In the genomic region with DNA sequence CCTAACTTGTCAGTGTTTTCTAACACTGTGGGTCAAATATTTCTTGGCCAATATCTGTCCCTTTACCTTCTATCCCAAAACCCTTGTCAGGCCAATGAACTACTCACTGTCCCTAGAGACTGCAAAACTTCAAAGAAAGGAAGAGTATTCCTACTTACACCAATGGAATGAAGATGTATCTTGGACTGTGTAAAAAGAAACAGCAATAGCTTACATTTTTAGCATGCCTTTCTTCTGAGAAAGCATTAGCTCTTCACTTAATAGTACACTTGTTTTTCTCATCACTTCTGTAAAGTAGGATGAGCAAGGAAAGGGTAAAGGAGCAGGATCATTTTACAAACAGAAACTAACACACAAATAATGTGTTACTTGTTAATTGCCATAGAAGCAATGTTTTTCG, we compare ENCODE assay signal across 15 cellular contexts.
A peak's percentile ranks its signal among the peaks of the same experiment; 100 is the strongest.
DNase-seq lines count a peak whose midpoint lies in the region; ATAC-seq, FAIRE-seq and TF ChIP-seq lines count a peak whose summit lies in the region.
"Had no signal": no experiment of that assay in that cellular context is flagged by ENCODE, and none has a peak within 500 bp of the region (broad histone marks: within the 10 kb centered on the region; RNA-seq: fewer than 3 reads in every experiment).

No MANE protein-coding gene starts in this region.

- no peak overlapping the region for H3K27ac Mint-ChIP-seq in activated CD8-positive, alpha-beta memory T cell treated with anti-CD3 and anti-CD28 coated beads, Interleukin-2, amount 10 ng/mL, durations not matched to agents 7 days and 5 days
- H3K27ac Mint-ChIP-seq: activated naive CD4-positive, alpha-beta T cell treated with anti-CD3 and anti-CD28 coated beads for 36 hours had no signal

- 15% methylated on average over 1 of the region's 1 CpG for WGBS in A549 (ENCODE audit: missing lambda C conversion rate)

- no peak for TF ChIP-seq EP300 in A549 (IDR thresholded peaks at IDR 0.05)

- intact Hi-C loops in HCT116 (cut with micrococcal nuclease) = no loop called here

- DNase-seq in A549 (ENCODE audit: low read depth in 1 of 2, low spot score in 1 of 2) (peak; percentile 23 to 46), HCT116 (ENCODE audit: low read depth, low spot score) (no peak), astrocyte of the hippocampus (ENCODE audit: low read depth, low spot score) (peak; percentile 44), keratinocyte (ENCODE audit: low read depth, low spot score) (no peak), MV-4-11 (lab: John Stamatoyannopoulos, UW) (no peak)
- no peak for DNase-seq in activated CD8-positive, alpha-beta memory T cell treated with anti-CD3 and anti-CD28 coated beads, Interleukin-2, amount 10 ng/mL, durations not matched to agents 7 days and 5 days
- no peak for DNase-seq in activated CD4-positive, CD25-positive, alpha-beta regulatory T cell treated with anti-CD3 and anti-CD28 coated beads, Interleukin-2, amount 50 U/mL, for 72 hours
- DNase-seq: activated naive CD4-positive, alpha-beta T cell treated with anti-CD3 and anti-CD28 coated beads for 36 hours; effector CD8-positive, alpha-beta T cell; ovary; SHP77; thyroid gland had no signal

- peaks cover 29% of the 10 kb centered on the region for H4K20me1 ChIP-seq in HCT116 (ENCODE audit: insufficient read depth)
- peaks cover 3% of the 10 kb centered on the region for H4K20me1 ChIP-seq in keratinocyte (ENCODE audit: control insufficient read depth, extremely low read depth, insufficient read depth, low read length)

- no peak overlapping the region for H3K9ac ChIP-seq in HCT116 (ENCODE audit: low read length)
- no peak overlapping the region for H3K9ac ChIP-seq in keratinocyte (ENCODE audit: control insufficient read depth, extremely low read depth, insufficient read depth, low read length)
- H3K9ac ChIP-seq: BLaER1 treated with 17β-estradiol and CSF1 and Interleukin-3, amounts not matched to agents 10 nM and 100 nM had no signal

- POLR2A ChIA-PET in A549 (lab: Yijun Ruan, JAX) = interaction anchor here (0.6 kb wide), 1 partner anchor 28 kb away, joined by 6 read pairs; no protein-coding TSS in a partner anchor
- POLR2A ChIA-PET in HCT116 (lab: Charles Lee) = no interaction called here

- no peaks in the 10 kb centered on the region for H3K9me3 Mint-ChIP-seq in activated CD8-positive, alpha-beta memory T cell treated with anti-CD3 and anti-CD28 coated beads, Interleukin-2, amount 10 ng/mL, durations not matched to agents 7 days and 5 days (ENCODE audit: low read depth)

- no peaks in the 10 kb centered on the region for H3K9me1 ChIP-seq in keratinocyte (ENCODE audit: control insufficient read depth, extremely low read depth, insufficient read depth, low read length)

- no peaks in the 10 kb centered on the region for H3K27me3 Mint-ChIP-seq in activated CD8-positive, alpha-beta memory T cell treated with anti-CD3 and anti-CD28 coated beads, Interleukin-2, amount 10 ng/mL, durations not matched to agents 7 days and 5 days

- H3K27me3 ChIP-seq in HCT116 (ENCODE audit: insufficient read depth, low read length) (no peaks in the 10 kb centered on the region), keratinocyte (ENCODE audit: control insufficient read depth, extremely low read depth, insufficient read depth, low read length) (no peaks in the 10 kb centered on the region)
- H3K27me3 ChIP-seq: BLaER1 treated with 17β-estradiol and CSF1 and Interleukin-3, amounts not matched to agents 10 nM and 100 nM; ovary; thyroid gland had no signal

- H3K4me3 ChIP-seq in A549 (no peak overlapping the region; the same call in 2 of the 3 replicates), HCT116 (replicated peaks in 1 of 2; ENCODE audit: low read depth in 1 of 2, low read length in 2 of 2) (no peak overlapping the region), keratinocyte (ENCODE audit: control insufficient read depth in 2 of 3, extremely low read depth in 1 of 3, insufficient read depth in 2 of 3, low read depth in 1 of 3, low read length in 3 of 3) (no peak overlapping the region)
- H3K4me3 ChIP-seq: BLaER1 treated with 17β-estradiol and CSF1 and Interleukin-3, amounts not matched to agents 10 nM and 100 nM; ovary; thyroid gland had no signal

- no TSS peak for BruUV-seq in HCT116 (replicated peaks; lab: Mats Ljungman, UMichigan)

- FAIRE-seq in A549 (lab: Jason Lieb, UNC) (peak; percentile 97), keratinocyte (lab: Jason Lieb, UNC) (peak; percentile 13)
- FAIRE-seq: GM12892 had no signal

- dilution Hi-C loops in keratinocyte (cut with MboI; ENCODE audit: extremely low pct_ligation_motif_present, low sequenced_read_pairs) = no loop called here

- no peaks in the 10 kb centered on the region for H3K36me3 ChIP-seq in HCT116 (ENCODE audit: control insufficient read depth in 1 of 2, insufficient read depth in 2 of 2, low read length in 2 of 2)
- H3K36me3 ChIP-seq in keratinocyte (ENCODE audit: control insufficient read depth in 2 of 2, extremely low read depth in 1 of 2, insufficient read depth in 2 of 2, low read length in 2 of 2) = peaks cover 0 to 2% of the 10 kb centered on the region in 2 experiments
- H3K36me3 ChIP-seq: ovary, thyroid gland had no signal

- H3K9me3 ChIP-seq in A549 (no peaks in the 10 kb centered on the region), HCT116 (ENCODE audit: control insufficient read depth in 1 of 2, insufficient read depth in 1 of 2, low read depth in 1 of 2, low read length in 2 of 2) (no peaks in the 10 kb centered on the region), keratinocyte (ENCODE audit: control insufficient read depth, low read depth, low read length) (no peaks in the 10 kb centered on the region)
- H3K9me3 ChIP-seq: BLaER1 treated with 17β-estradiol and CSF1 and Interleukin-3, amounts not matched to agents 10 nM and 100 nM; ovary; thyroid gland had no signal

- TF ChIP-seq CTCF in A549 (IDR thresholded peaks at IDR 0.05) (no peak), HCT116 (IDR thresholded peaks at IDR 0.05 in 2 of 3, conservative IDR thresholded peaks at IDR 0.05 in 1 of 3; ENCODE audit: borderline replicate concordance in 1 of 3, insufficient read depth in 1 of 3, low read depth in 2 of 3, low read length in 2 of 3) (no peak), keratinocyte (optimal IDR thresholded peaks at IDR 0.05 in 1 of 3, IDR thresholded peaks at IDR 0.05 in 1 of 3, conservative IDR thresholded peaks at IDR 0.05 in 1 of 3; ENCODE audit: extremely low read depth in 1 of 3, insufficient read depth in 2 of 3, low read length in 3 of 3) (no peak)

- no peaks in the 10 kb centered on the region for H3K9me2 ChIP-seq in HCT116 (ENCODE audit: insufficient read depth)

- TF ChIP-seq POLR2A in A549 (IDR thresholded peaks at IDR 0.05; ENCODE audit: low read length) (no peak), HCT116 (IDR thresholded peaks at IDR 0.05; ENCODE audit: borderline replicate concordance, extremely low read depth, insufficient read depth, insufficient read length) (no peak)

- H3K27ac ChIP-seq in A549 (peak overlapping the region; percentile 44 to 59; a peak in 2 of 6 replicates), HCT116 (ENCODE audit: low read depth, low read length) (no peak overlapping the region), keratinocyte (ENCODE audit: control insufficient read depth, insufficient read depth, low read length) (no peak overlapping the region)
- H3K27ac ChIP-seq: BLaER1 treated with 17β-estradiol and CSF1 and Interleukin-3, amounts not matched to agents 10 nM and 100 nM; ovary; thyroid gland had no signal

- H3K36me3 Mint-ChIP-seq in activated CD8-positive, alpha-beta memory T cell treated with anti-CD3 and anti-CD28 coated beads, Interleukin-2, amount 10 ng/mL, durations not matched to agents 7 days and 5 days = peaks cover 17% of the 10 kb centered on the region

- no peak overlapping the region for H2AFZ ChIP-seq in HCT116 (ENCODE audit: low read depth, low read length, poor library complexity, severe bottlenecking)
- H2AFZ ChIP-seq in keratinocyte (ENCODE audit: control insufficient read depth, low read length) = no peak overlapping the region

- H3K79me2 ChIP-seq in HCT116 (ENCODE audit: insufficient read depth, low read length) (peaks cover 76% of the 10 kb centered on the region), keratinocyte (ENCODE audit: control insufficient read depth, insufficient read depth, low read length) (peaks cover 21% of the 10 kb centered on the region)

- peaks cover 4% of the 10 kb centered on the region for H3K4me1 Mint-ChIP-seq in activated CD8-positive, alpha-beta memory T cell treated with anti-CD3 and anti-CD28 coated beads, Interleukin-2, amount 10 ng/mL, durations not matched to agents 7 days and 5 days

- TF ChIP-seq RAD21 in A549 (conservative IDR thresholded peaks at IDR 0.05 in 1 of 2, IDR thresholded peaks at IDR 0.05 in 1 of 2) (no peak), HCT116 (IDR thresholded peaks at IDR 0.05; ENCODE audit: low read depth) (no peak)

- ATAC-seq in A549 = peak; percentile 74 to 86; a peak in 5 of 6 replicates
- peak; percentile 76 for ATAC-seq in HCT116
- ATAC-seq in HG03095 (IDR thresholded peaks at IDR 0.05; ENCODE audit: unreplicated experiment) = no peak
- no peak for ATAC-seq in activated CD8-positive, alpha-beta memory T cell treated with anti-CD3 and anti-CD28 coated beads, Interleukin-2, amount 10 ng/mL, durations not matched to agents 7 days and 5 days

- H3K4me2 ChIP-seq in A549 = peak overlapping the region; percentile 75
- H3K4me2 ChIP-seq in HCT116 (ENCODE audit: low read length) = peak overlapping the region; percentile 6
- no peak overlapping the region for H3K4me2 ChIP-seq in keratinocyte (ENCODE audit: control insufficient read depth, extremely low read depth, insufficient read depth, low read depth, low read length)
- H3K4me2 ChIP-seq: BLaER1 treated with 17β-estradiol and CSF1 and Interleukin-3, amounts not matched to agents 10 nM and 100 nM had no signal

- peaks cover 49% of the 10 kb centered on the region for H3K4me1 ChIP-seq in A549
- peaks cover 4 to 14% of the 10 kb centered on the region in 2 experiments; a peak in 2 of 4 replicates for H3K4me1 ChIP-seq in HCT116 (ENCODE audit: control insufficient read depth in 1 of 2, insufficient read depth in 2 of 2, low read length in 2 of 2)
- H3K4me1 ChIP-seq in keratinocyte (ENCODE audit: control insufficient read depth, extremely low read depth, insufficient read depth, low read length) = peaks cover 11% of the 10 kb centered on the region
- H3K4me1 ChIP-seq: BLaER1 treated with 17β-estradiol and CSF1 and Interleukin-3, amounts not matched to agents 10 nM and 100 nM had no signal

- H3K4me3 Mint-ChIP-seq in activated CD8-positive, alpha-beta memory T cell treated with anti-CD3 and anti-CD28 coated beads, Interleukin-2, amount 10 ng/mL, durations not matched to agents 7 days and 5 days = no peak overlapping the region
- H3K4me3 Mint-ChIP-seq: activated naive CD4-positive, alpha-beta T cell treated with anti-CD3 and anti-CD28 coated beads for 36 hours had no signal

- RAD21 ChIA-PET in HCT116 (lab: Charles Lee; ENCODE audit: low non-redundant PET in 1 of 2, low total read pairs in 2 of 2, uncharacterized antibody in 2 of 2, unreplicated experiment in 2 of 2) = no interaction called here

- CTCF ChIA-PET in A549 (lab: Yijun Ruan, JAX) = interaction anchor here (1.2 to 3.4 kb wide), 2 partner anchors 10 to 120 kb away, joined by 6 to 21 read pairs; a partner anchor contains a TSS
- CTCF ChIA-PET in HCT116 (lab: Charles Lee) = interaction anchor here (3.0 kb wide), 1 partner anchor 28 kb away, joined by 8 read pairs; no protein-coding TSS in a partner anchor
- CTCF ChIA-PET in activated CD8-positive, alpha-beta memory T cell treated with anti-CD3 and anti-CD28 coated beads, Interleukin-2, amount 10 ng/mL, durations not matched to agents 7 days and 5 days (lab: Charles Lee) = no interaction called here

Comparison
In these comparisons a context has a peak if more than half of its experiments do, and no peak if none do; other contexts are left out.
1. ATAC-seq: peak in A549 (2 of 2) and HCT116 (single experiment); none in HG03095 (single experiment) and activated CD8-positive, alpha-beta memory T cell treated with anti-CD3 and anti-CD28 coated beads, Interleukin-2, amount 10 ng/mL, durations not matched to agents 7 days and 5 days (single experiment).
2. DNase-seq: peak in A549 (2 of 2) and astrocyte of the hippocampus (single experiment); none in HCT116 (single experiment), keratinocyte (single experiment), activated CD8-positive, alpha-beta memory T cell treated with anti-CD3 and anti-CD28 coated beads, Interleukin-2, amount 10 ng/mL, durations not matched to agents 7 days and 5 days (single experiment), MV-4-11 (single experiment) and activated CD4-positive, CD25-positive, alpha-beta regulatory T cell treated with anti-CD3 and anti-CD28 coated beads, Interleukin-2, amount 50 U/mL, for 72 hours (single experiment).
3. H3K27ac ChIP-seq: peak in A549 (2 of 2); none in HCT116 (single experiment) and keratinocyte (single experiment).